15 cellular contexts compared by ENCODE assay signal in genomic region chr2:42693013-42693575, GRCh38.
DNase-seq lines count a peak whose midpoint lies in the region; ATAC-seq, FAIRE-seq and TF ChIP-seq lines count a peak whose summit lies in the region.
"Had no signal": no experiment of that assay in that cellular context is flagged by ENCODE, and none has a peak within 500 bp of the region (broad histone marks: within the 10 kb centered on the region; RNA-seq: fewer than 3 reads in every experiment).

No MANE protein-coding gene starts in this region.

- no peak overlapping the region for H3K4me2 ChIP-seq in H1 (ENCODE audit: insufficient read depth in 1 of 2, low read depth in 2 of 2, low read length in 2 of 2)

- no peak for TF ChIP-seq RAD21 in H1 (IDR thresholded peaks at IDR 0.05 in 1 of 2, conservative IDR thresholded peaks at IDR 0.05 in 1 of 2; ENCODE audit: low read depth in 2 of 2, low read length in 2 of 2)

- DNase-seq in activated T-cell treated with anti-CD3 and anti-CD28 coated beads, Interleukin-2, amount 50 U/mL, for 24 hours, result no peak
- no peak for DNase-seq in activated T-cell treated with anti-CD3 and anti-CD28 coated beads, Interleukin-2, amount 50 U/mL, for 48 hours
- DNase-seq in NOMO-1 (lab: John Stamatoyannopoulos, UW; ENCODE audit: unreplicated experiment in 2 of 2) (peak; percentile 61 to 71), H1 (ENCODE audit: low read depth in 1 of 2, low spot score in 2 of 2) (no peak), spleen (peak; percentile 76), tibial nerve (ENCODE audit: low spot score in 2 of 2) (no peak)
- DNase-seq: activated CD4-positive, CD25-positive, alpha-beta regulatory T cell treated with anti-CD3 and anti-CD28 coated beads, Interleukin-2, amount 50 U/mL, for 72 hours; cortex of kidney; DMS79; naive B cell; NCI-H524 treated with DMSO at 0.1 percent for 48 hours had no signal

- H3K27me3 Mint-ChIP-seq in activated T-cell treated with anti-CD3 and anti-CD28 coated beads, Interleukin-2, amount 50 U/mL, for 24 hours, result no peaks in the 10 kb centered on the region
- H3K27me3 Mint-ChIP-seq: activated naive CD8-positive, alpha-beta T cell; naive B cell had no signal

- no peak overlapping the region for H4K8ac ChIP-seq in H1 (ENCODE audit: extremely low read depth, insufficient read depth, low read length)

- H3K9me3 ChIP-seq in H1 (ENCODE audit: insufficient read depth in 2 of 2, low read depth in 1 of 2, low read length in 1 of 2) (no peaks in the 10 kb centered on the region), spleen (peaks cover 0 to 10% (median 0%) of the 10 kb centered on the region in 8 donors), tibial nerve (no peaks in the 10 kb centered on the region)
- H3K9me3 ChIP-seq: SJSA1 had no signal

- WGBS in H1 (ENCODE audit: extremely low coverage in 1 of 2, insufficient coverage in 1 of 2, insufficient read length in 1 of 2, insufficient replicate concordance in 2 of 2, low coverage in 1 of 2, low lambda C conversion rate in 2 of 2, missing lambda C conversion rate in 1 of 2), 2 experiments, result 81% methylated on average over 2 of the region's 2 CpGs; no CpG with 5 or more reads in 1 of the 2 experiments
- 38 to 80% (median 53%) methylated on average over 2 of the region's 2 CpGs for WGBS in spleen, 5 donors
- WGBS in tibial nerve, 2 donors, result 79 to 82% methylated on average over 2 of the region's 2 CpGs

- no peak overlapping the region for H2BK15ac ChIP-seq in H1 (ENCODE audit: low read length)

- peaks cover 3% of the 10 kb centered on the region; the same call in 1 of the 2 replicates for H3K79me1 ChIP-seq in H1 (ENCODE audit: low read depth, low read length)

- TF ChIP-seq CTCF in H1 (IDR thresholded peaks at IDR 0.05; ENCODE audit: control extremely low read depth in 1 of 3, insufficient read depth in 1 of 3, low read depth in 1 of 3, low read length in 3 of 3), result no peak
- no peak for TF ChIP-seq CTCF in spleen (IDR thresholded peaks at IDR 0.05 in 8 of 11, conservative IDR thresholded peaks at IDR 0.05 in 3 of 11)
- TF ChIP-seq CTCF in tibial nerve (IDR thresholded peaks at IDR 0.05), result no peak

- no peak overlapping the region for H2AFZ ChIP-seq in H1 (ENCODE audit: low read length)

- H3K56ac ChIP-seq in H1 (replicated peaks; ENCODE audit: insufficient read length, low read depth, low read length), result no peak overlapping the region

- H3K4me3 ChIP-seq in H1 (ENCODE audit: extremely low read depth in 1 of 4, insufficient read depth in 2 of 4, low read depth in 3 of 4, low read length in 4 of 4) (no peak overlapping the region), spleen (no peak overlapping the region), tibial nerve (no peak overlapping the region)
- H3K4me3 ChIP-seq: SJSA1 had no signal

- H3K27ac Mint-ChIP-seq in activated T-cell treated with anti-CD3 and anti-CD28 coated beads, Interleukin-2, amount 50 U/mL, for 24 hours, result peak overlapping the region; percentile 44
- H3K27ac Mint-ChIP-seq: activated naive CD8-positive, alpha-beta T cell; naive B cell had no signal

- no peak for FAIRE-seq in H1 (lab: Jason Lieb, UNC)

- no peak overlapping the region for H3K14ac ChIP-seq in H1 (ENCODE audit: insufficient read length)

- H3K27ac ChIP-seq in H1 (ENCODE audit: low read depth, low read length) (no peak overlapping the region), spleen (peak overlapping the region in 3 of 8 donors; percentile 53 to 63 (median 60)), tibial nerve (no peak overlapping the region)
- H3K27ac ChIP-seq: SJSA1 had no signal

- intact Hi-C loops in spleen (cut with DNase I; ENCODE audit: low total_unique reads), result no loop called here

- H3K4ac ChIP-seq in H1 (replicated peaks; ENCODE audit: insufficient read length, low read depth, low read length), result no peak overlapping the region

- ATAC-seq in HG02884 (IDR thresholded peaks at IDR 0.05; ENCODE audit: unreplicated experiment) (no peak), HG02571 (IDR thresholded peaks at IDR 0.05; ENCODE audit: unreplicated experiment) (no peak)

- peaks cover 0 to 57% of the 10 kb centered on the region in 2 experiments; a peak in 2 of 4 replicates for H3K79me2 ChIP-seq in H1 (ENCODE audit: control insufficient read depth in 1 of 2, insufficient read depth in 2 of 2, low read length in 2 of 2)

- no peak overlapping the region for H3K4me3 Mint-ChIP-seq in activated T-cell treated with anti-CD3 and anti-CD28 coated beads, Interleukin-2, amount 50 U/mL, for 24 hours
- H3K4me3 Mint-ChIP-seq: activated naive CD8-positive, alpha-beta T cell; naive B cell had no signal

- H4K20me1 ChIP-seq in H1 (replicated peaks in 1 of 2; ENCODE audit: control insufficient read depth in 1 of 2, insufficient read depth in 2 of 2, low read length in 2 of 2), result peaks cover 0 to 8% of the 10 kb centered on the region in 2 experiments

- H3K27me3 ChIP-seq in H1 (replicated peaks in 1 of 4; ENCODE audit: control insufficient read depth in 3 of 4, extremely low read depth in 1 of 4, insufficient read depth in 3 of 4, low read length in 3 of 4), result no peaks in the 10 kb centered on the region
- no peaks in the 10 kb centered on the region for H3K27me3 ChIP-seq in spleen (replicated peaks in 1 of 7)
- no peaks in the 10 kb centered on the region for H3K27me3 ChIP-seq in tibial nerve
- H3K27me3 ChIP-seq: SJSA1 had no signal

- peaks cover 25% of the 10 kb centered on the region for H3K36me3 Mint-ChIP-seq in activated T-cell treated with anti-CD3 and anti-CD28 coated beads, Interleukin-2, amount 50 U/mL, for 24 hours (ENCODE audit: low read depth)

- H3K18ac ChIP-seq in H1 (ENCODE audit: extremely low read depth, low read length), result no peak overlapping the region

- CTCF ChIA-PET in H1 (lab: Charles Lee; ENCODE audit: partially characterized antibody), result interaction anchor here (0.6 to 1.9 kb wide), 8 partner anchors 9 to 103 kb away, joined by 3 to 9 read pairs (median 3); no protein-coding TSS in a partner anchor

- no peak overlapping the region for H2BK20ac ChIP-seq in H1 (ENCODE audit: low read length)

- H2BK120ac ChIP-seq in H1 (replicated peaks; ENCODE audit: low read depth, low read length), result no peak overlapping the region

- POLR2A ChIA-PET in H1 (lab: Charles Lee; ENCODE audit: partially characterized antibody), result interaction anchor here (1.5 kb wide), 1 partner anchor 12 kb away, joined by 3 read pairs; no protein-coding TSS in a partner anchor

- H3K36me3 ChIP-seq in H1 (ENCODE audit: control insufficient read depth in 2 of 4, insufficient read depth in 4 of 4, low read length in 3 of 4) (peaks cover 0 to 37% (median 3%) of the 10 kb centered on the region in 4 experiments; a peak in 4 of 8 replicates), spleen (peaks cover 0 to 10% (median 0%) of the 10 kb centered on the region in 6 donors), tibial nerve (peaks cover 0 to 9% (median 0%) of the 10 kb centered on the region in 3 donors)
- H3K36me3 ChIP-seq: SJSA1 had no signal

- no peak overlapping the region for H2AK5ac ChIP-seq in H1 (ENCODE audit: low read depth, low read length)

- no peak overlapping the region for H2BK12ac ChIP-seq in H1 (ENCODE audit: low read depth, low read length)

- TF ChIP-seq EP300 in H1 (IDR thresholded peaks at IDR 0.05; ENCODE audit: borderline replicate concordance in 1 of 2, low read depth in 2 of 2, low read length in 2 of 2) (no peak), tibial nerve (IDR thresholded peaks at IDR 0.05) (no peak)

- TF ChIP-seq POLR2A in H1 (IDR thresholded peaks at IDR 0.05; ENCODE audit: control extremely low read depth in 1 of 2, low read depth in 2 of 2, low read length in 2 of 2) (no peak), spleen (IDR thresholded peaks at IDR 0.05) (no peak), tibial nerve (IDR thresholded peaks at IDR 0.05) (no peak)

- H3K9me3 Mint-ChIP-seq in activated T-cell treated with anti-CD3 and anti-CD28 coated beads, Interleukin-2, amount 50 U/mL, for 24 hours, result no peaks in the 10 kb centered on the region
- H3K9me3 Mint-ChIP-seq: naive B cell had no signal

- no peaks in the 10 kb centered on the region for H3K23me2 ChIP-seq in H1 (ENCODE audit: low read depth, low read length)

- no peak overlapping the region for H3K23ac ChIP-seq in H1 (ENCODE audit: insufficient read length)

- H3K4me1 ChIP-seq in H1 (replicated peaks in 1 of 4; ENCODE audit: control insufficient read depth in 3 of 4, insufficient read depth in 4 of 4, low read length in 3 of 4), result no peaks in the 10 kb centered on the region
- H3K4me1 ChIP-seq in spleen, result peaks cover 0 to 16% (median 0%) of the 10 kb centered on the region in 6 donors
- peaks cover 0 to 12% (median 0%) of the 10 kb centered on the region in 4 donors for H3K4me1 ChIP-seq in tibial nerve
- H3K4me1 ChIP-seq: SJSA1 had no signal

- peak overlapping the region; percentile 18; the same call in 1 of the 2 replicates for H2BK5ac ChIP-seq in H1 (ENCODE audit: low read depth, low read length)

- no peak overlapping the region for H4K91ac ChIP-seq in H1 (replicated peaks; ENCODE audit: insufficient read length, low read length)

- H4K5ac ChIP-seq in H1 (ENCODE audit: insufficient read length, low read depth, low read length), result no peak overlapping the region

- H3K9ac ChIP-seq in H1 (replicated peaks in 1 of 4; ENCODE audit: extremely low read depth in 1 of 4, low read depth in 3 of 4, low read length in 3 of 4), result no peak overlapping the region

- peaks cover 9% of the 10 kb centered on the region for H3K4me1 Mint-ChIP-seq in activated T-cell treated with anti-CD3 and anti-CD28 coated beads, Interleukin-2, amount 50 U/mL, for 24 hours (ENCODE audit: low read depth)
- H3K4me1 Mint-ChIP-seq: naive B cell had no signal

TF ChIP-seq in H1, 55 proteins besides CTCF, POLR2A, EP300 and RAD21:
- TF ChIP-seq CBX8 (IDR thresholded peaks at IDR 0.05; ENCODE audit: borderline replicate concordance, low read depth, low read length) (no peak), CREB1 (IDR thresholded peaks at IDR 0.05) (no peak), TAF7 (optimal IDR thresholded peaks at IDR 0.05; ENCODE audit: borderline replicate concordance, low read depth, low read length) (no peak), SIRT6 (IDR thresholded peaks at IDR 0.05; ENCODE audit: low read length) (no peak), CEBPB (IDR thresholded peaks at IDR 0.05; ENCODE audit: low read depth, low read length) (no peak), KDM1A (IDR thresholded peaks at IDR 0.05; ENCODE audit: borderline replicate concordance, low read length) (no peak), TCF12 (IDR thresholded peaks at IDR 0.05; ENCODE audit: low read depth, low read length) (no peak), KDM4A (IDR thresholded peaks at IDR 0.05; ENCODE audit: low read depth, low read length, severe bottlenecking) (no peak)
- TF ChIP-seq, protein P1, sequence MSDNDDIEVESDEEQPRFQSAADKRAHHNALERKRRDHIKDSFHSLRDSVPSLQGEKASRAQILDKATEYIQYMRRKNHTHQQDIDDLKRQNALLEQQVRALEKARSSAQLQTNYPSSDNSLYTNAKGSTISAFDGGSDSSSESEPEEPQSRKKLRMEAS (IDR thresholded peaks at IDR 0.05), result no peak

Comparison
In these comparisons a context has a peak if more than half of its experiments do, and no peak if none do; other contexts are left out.
1. DNase-seq: peak in NOMO-1 (2 of 2) and spleen (single experiment); none in activated T-cell treated with anti-CD3 and anti-CD28 coated beads, Interleukin-2, amount 50 U/mL, for 24 hours (single experiment), activated T-cell treated with anti-CD3 and anti-CD28 coated beads, Interleukin-2, amount 50 U/mL, for 48 hours (0 of 2), H1 (0 of 2) and tibial nerve (0 of 2).